Comparison of ENCODE assay signal across 16 cellular contexts in the genomic region with DNA sequence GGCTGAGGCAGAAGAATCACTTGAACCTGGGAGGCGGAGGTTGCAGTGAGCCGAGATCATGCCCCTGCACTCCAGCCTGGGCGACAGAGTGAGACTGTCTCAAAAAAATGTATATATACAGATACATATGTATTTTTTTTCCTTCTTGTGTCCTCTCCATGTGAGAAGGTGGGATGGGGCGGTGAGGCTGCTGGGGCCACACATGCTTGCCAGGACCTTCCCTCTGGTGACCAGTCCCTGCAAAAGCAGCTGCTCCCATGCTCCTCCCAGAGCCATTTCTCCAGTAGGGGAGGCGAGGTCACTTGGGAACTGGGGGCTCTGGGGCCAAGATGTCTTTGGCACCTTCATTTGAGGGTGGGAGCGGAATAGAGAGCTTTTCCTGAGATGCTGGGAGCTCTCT.
DNase-seq lines count a peak whose midpoint lies in the region; ATAC-seq, FAIRE-seq and TF ChIP-seq lines count a peak whose summit lies in the region.
"Had no signal": no experiment of that assay in that cellular context is flagged by ENCODE, and none has a peak within 500 bp of the region (broad histone marks: within the 10 kb centered on the region; RNA-seq: fewer than 3 reads in every experiment).

No MANE protein-coding gene starts in this region.

- H3K27ac Mint-ChIP-seq in naive B cell: peak overlapping the region in 4 of 6 donors; percentile 33 to 92 (median 48)

- no peaks in the 10 kb centered on the region for H3K27me3 ChIP-seq in small intestine (ENCODE audit: control insufficient read depth in 2 of 2, insufficient read depth in 2 of 2, low read length in 2 of 2)

- peaks cover 13 to 17% of the 10 kb centered on the region in 2 donors for H3K36me3 ChIP-seq in small intestine (ENCODE audit: control insufficient read depth in 2 of 2, insufficient read depth in 2 of 2, low read length in 2 of 2)

- no peak overlapping the region for H3K4me3 Mint-ChIP-seq in naive B cell
- H3K4me3 Mint-ChIP-seq: IgD-negative memory B cell had no signal

- TF ChIP-seq CTCF in 22Rv1 (IDR thresholded peaks at IDR 0.05) (no peak), RWPE1 (conservative IDR thresholded peaks at IDR 0.05; ENCODE audit: low read depth) (no peak)

- FAIRE-seq in H54 (lab: Jason Lieb, UNC) (no peak), small intestine (lab: Jason Lieb, UNC) (no peak)

- no peaks in the 10 kb centered on the region for H3K9me3 Mint-ChIP-seq in naive B cell
- H3K9me3 Mint-ChIP-seq: IgD-negative memory B cell had no signal

- peaks cover 8 to 11% of the 10 kb centered on the region in 2 donors for H3K36me3 Mint-ChIP-seq in naive B cell

- H3K4me1 Mint-ChIP-seq in naive B cell: peaks cover 5 to 33% (median 28%) of the 10 kb centered on the region in 3 donors

- no peaks in the 10 kb centered on the region for H3K9me3 ChIP-seq in small intestine (ENCODE audit: control insufficient read depth, low read depth)

- POLR2A ChIA-PET in RWPE1 (lab: Yijun Ruan, JAX; ENCODE audit: low non-redundant PET): no interaction called here

- DNase-seq in DMS53 (lab: John Stamatoyannopoulos, UW) (peak; percentile 33), DMS53 treated with DMSO at 0.1 percent for 48 hours (lab: John Stamatoyannopoulos, UW; ENCODE audit: unreplicated experiment) (no peak), RWPE1 (ENCODE audit: low spot score) (no peak), naive B cell (no peak), T-helper 1 cell (no peak), H54 (ENCODE audit: insufficient read length, low spot score) (no peak), small intestine (no peak)
- DNase-seq: 8988T, Calu3, GM23248, MV-4-11, NCI-H1436, NCI-H2029 treated with DMSO at 0.1 percent for 48 hours had no signal

- no peak for TF ChIP-seq POLR2A in H54 (IDR thresholded peaks at IDR 0.05; ENCODE audit: low read depth, low read length)

- H3K27ac ChIP-seq in 22Rv1 (peak overlapping the region; percentile 37; the same call in 1 of the 2 replicates), RWPE1 (peak overlapping the region; percentile 46), small intestine (ENCODE audit: low read depth in 1 of 2, low read length in 1 of 2) (no peak overlapping the region)
- H3K27ac ChIP-seq: C4-2B, GM23248 had no signal

- ATAC-seq in naive B cell (ENCODE audit: low read depth in 2 of 2): no peak

- H3K27me3 Mint-ChIP-seq in naive B cell: no peaks in the 10 kb centered on the region
- H3K27me3 Mint-ChIP-seq: IgD-negative memory B cell had no signal

- WGBS in small intestine, 3 donors: 92 to 97% (median 93%) methylated on average over 6 of the region's 6 CpGs

- CTCF ChIA-PET in RWPE1 (lab: Yijun Ruan, JAX): interaction anchor here (0.7 to 1.8 kb wide), 2 partner anchors 12 to 100 kb away, joined by 5 to 6 read pairs; no protein-coding TSS in a partner anchor

- no peaks in the 10 kb centered on the region for H3K4me1 ChIP-seq in small intestine (ENCODE audit: control insufficient read depth in 2 of 2, insufficient read depth in 1 of 2, low read depth in 1 of 2, low read length in 1 of 2)

- H3K4me3 ChIP-seq in small intestine (ENCODE audit: low read depth in 1 of 2, low read length in 2 of 2): no peak overlapping the region
- H3K4me3 ChIP-seq: GM23248 had no signal

Comparison
In these comparisons a context has a peak if more than half of its experiments do, and no peak if none do; other contexts are left out.
1. H3K27ac ChIP-seq: peak in 22Rv1 (single experiment) and RWPE1 (single experiment); none in small intestine (0 of 2).